ENCODE assay signal across 1 cellular context in the genomic region with DNA sequence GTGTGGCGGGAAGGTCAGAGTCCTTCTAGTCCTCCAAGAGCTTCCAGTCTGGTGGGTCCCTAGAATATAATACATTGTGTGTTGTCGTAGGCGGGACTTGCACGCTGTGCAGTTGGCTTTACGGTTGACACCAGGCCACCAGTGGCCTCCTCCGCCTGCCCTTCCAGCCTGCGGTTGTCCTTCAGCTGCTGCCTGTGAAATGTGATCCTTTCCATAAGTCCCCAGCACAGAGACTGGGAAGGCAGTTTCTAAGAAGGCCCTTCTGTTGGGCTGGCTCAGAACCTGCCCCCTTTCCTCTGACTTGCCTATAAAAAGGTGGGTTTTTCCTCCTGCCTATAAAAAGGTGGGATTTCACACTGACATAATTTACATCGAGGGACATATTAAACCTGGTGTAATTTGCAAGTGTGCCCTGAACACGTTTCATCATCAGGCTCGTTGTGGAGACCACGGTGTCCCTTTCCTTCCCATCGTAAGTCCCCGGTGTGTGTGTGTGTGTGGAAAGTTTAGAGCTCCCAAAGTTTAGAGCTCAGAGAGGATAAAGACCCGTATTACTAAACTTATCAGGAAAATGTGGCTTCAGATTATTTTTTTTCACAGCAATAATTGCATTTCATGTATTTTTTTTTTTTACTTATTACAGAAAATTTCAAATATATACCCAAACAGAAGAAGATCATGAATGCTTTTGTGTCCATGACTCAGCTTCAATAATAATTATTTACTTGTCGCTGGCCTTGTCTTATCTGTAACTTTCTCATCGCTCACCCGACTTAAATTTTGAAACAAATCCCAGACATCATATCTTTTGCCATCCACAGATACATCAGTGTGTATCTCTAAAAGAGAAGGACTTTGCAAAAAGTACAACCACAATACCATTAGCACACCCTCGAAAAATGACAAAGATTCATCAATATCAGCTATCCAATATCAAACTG.
TF ChIP-seq lines count a peak whose summit lies in the region.

No MANE protein-coding gene starts in this region.

TF ChIP-seq in K562, 482 proteins besides CTCF, POLR2A, EP300 and RAD21 (continued from another document):
- TF ChIP-seq, protein P1, sequence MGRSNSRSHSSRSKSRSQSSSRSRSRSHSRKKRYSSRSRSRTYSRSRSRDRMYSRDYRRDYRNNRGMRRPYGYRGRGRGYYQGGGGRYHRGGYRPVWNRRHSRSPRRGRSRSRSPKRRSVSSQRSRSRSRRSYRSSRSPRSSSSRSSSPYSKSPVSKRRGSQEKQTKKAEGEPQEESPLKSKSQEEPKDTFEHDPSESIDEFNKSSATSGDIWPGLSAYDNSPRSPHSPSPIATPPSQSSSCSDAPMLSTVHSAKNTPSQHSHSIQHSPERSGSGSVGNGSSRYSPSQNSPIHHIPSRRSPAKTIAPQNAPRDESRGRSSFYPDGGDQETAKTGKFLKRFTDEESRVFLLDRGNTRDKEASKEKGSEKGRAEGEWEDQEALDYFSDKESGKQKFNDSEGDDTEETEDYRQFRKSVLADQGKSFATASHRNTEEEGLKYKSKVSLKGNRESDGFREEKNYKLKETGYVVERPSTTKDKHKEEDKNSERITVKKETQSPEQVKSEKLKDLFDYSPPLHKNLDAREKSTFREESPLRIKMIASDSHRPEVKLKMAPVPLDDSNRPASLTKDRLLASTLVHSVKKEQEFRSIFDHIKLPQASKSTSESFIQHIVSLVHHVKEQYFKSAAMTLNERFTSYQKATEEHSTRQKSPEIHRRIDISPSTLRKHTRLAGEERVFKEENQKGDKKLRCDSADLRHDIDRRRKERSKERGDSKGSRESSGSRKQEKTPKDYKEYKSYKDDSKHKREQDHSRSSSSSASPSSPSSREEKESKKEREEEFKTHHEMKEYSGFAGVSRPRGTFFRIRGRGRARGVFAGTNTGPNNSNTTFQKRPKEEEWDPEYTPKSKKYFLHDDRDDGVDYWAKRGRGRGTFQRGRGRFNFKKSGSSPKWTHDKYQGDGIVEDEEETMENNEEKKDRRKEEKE (IDR thresholded peaks at IDR 0.05; ENCODE audit: borderline replicate concordance in 1 of 2, control insufficient read depth in 1 of 2, low read depth in 2 of 2, low read length in 1 of 2), result peak in 1 of 2 experiments; percentile 59; a peak in 1 of 4 replicates
- TF ChIP-seq ZNF589 (CRISPR knock-in tag; IDR thresholded peaks at IDR 0.05; ENCODE audit: low read depth), result peak; percentile 22; the same call in 1 of the 2 replicates
- TF ChIP-seq HMG20A (CRISPR knock-in tag; conservative IDR thresholded peaks at IDR 0.05), result no peak
- TF ChIP-seq KLF16 (IDR thresholded peaks at IDR 0.05), result 0 out of 2 replicates have a peak, but pooled peaks have one; percentile 13
- TF ChIP-seq CXXC5 (CRISPR knock-in tag; IDR thresholded peaks at IDR 0.05), result peak; percentile 18; the same call in 1 of the 2 replicates
- TF ChIP-seq ZFP36 (IDR thresholded peaks at IDR 0.05; ENCODE audit: low read depth, low read length, partially characterized antibody), result peak; percentile 50
- TF ChIP-seq, protein P2, sequence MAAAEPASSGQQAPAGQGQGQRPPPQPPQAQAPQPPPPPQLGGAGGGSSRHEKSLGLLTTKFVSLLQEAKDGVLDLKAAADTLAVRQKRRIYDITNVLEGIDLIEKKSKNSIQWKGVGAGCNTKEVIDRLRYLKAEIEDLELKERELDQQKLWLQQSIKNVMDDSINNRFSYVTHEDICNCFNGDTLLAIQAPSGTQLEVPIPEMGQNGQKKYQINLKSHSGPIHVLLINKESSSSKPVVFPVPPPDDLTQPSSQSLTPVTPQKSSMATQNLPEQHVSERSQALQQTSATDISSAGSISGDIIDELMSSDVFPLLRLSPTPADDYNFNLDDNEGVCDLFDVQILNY (CRISPR knock-in tag; IDR thresholded peaks at IDR 0.05), result no peak
- peak in 1 of 2 experiments; percentile 48; a peak in 1 of 4 replicates for TF ChIP-seq RCOR1 (IDR thresholded peaks at IDR 0.05; ENCODE audit: borderline replicate concordance in 1 of 2, low read depth in 2 of 2, low read length in 2 of 2)
- TF ChIP-seq XRCC5 (IDR thresholded peaks at IDR 0.05; ENCODE audit: low read depth, low read length), result 0 out of 2 replicates have a peak, but pooled peaks have one; percentile 26
- TF ChIP-seq SOX6 (IDR thresholded peaks at IDR 0.05), result peak; percentile 54; the same call in 1 of the 2 replicates
- TF ChIP-seq RHOXF2B (CRISPR knock-in tag; conservative IDR thresholded peaks at IDR 0.05), result no peak
- peak; percentile 49; the same call in 1 of the 2 replicates for TF ChIP-seq SMAD4 (CRISPR knock-in tag; conservative IDR thresholded peaks at IDR 0.05)
- TF ChIP-seq FOSL1 (tag; conservative IDR thresholded peaks at IDR 0.05), result 0 out of 2 replicates have a peak, but pooled peaks have one; percentile 33
- TF ChIP-seq SIN3A (IDR thresholded peaks at IDR 0.05; ENCODE audit: borderline replicate concordance in 2 of 2, control insufficient read depth in 1 of 2, low read depth in 2 of 2, low read length in 2 of 2), result peak in 1 of 2 experiments; percentile 36; a peak in 1 of 4 replicates
- peak; percentile 79 for TF ChIP-seq LEF1 (IDR thresholded peaks at IDR 0.05)
- TF ChIP-seq, protein P3, sequence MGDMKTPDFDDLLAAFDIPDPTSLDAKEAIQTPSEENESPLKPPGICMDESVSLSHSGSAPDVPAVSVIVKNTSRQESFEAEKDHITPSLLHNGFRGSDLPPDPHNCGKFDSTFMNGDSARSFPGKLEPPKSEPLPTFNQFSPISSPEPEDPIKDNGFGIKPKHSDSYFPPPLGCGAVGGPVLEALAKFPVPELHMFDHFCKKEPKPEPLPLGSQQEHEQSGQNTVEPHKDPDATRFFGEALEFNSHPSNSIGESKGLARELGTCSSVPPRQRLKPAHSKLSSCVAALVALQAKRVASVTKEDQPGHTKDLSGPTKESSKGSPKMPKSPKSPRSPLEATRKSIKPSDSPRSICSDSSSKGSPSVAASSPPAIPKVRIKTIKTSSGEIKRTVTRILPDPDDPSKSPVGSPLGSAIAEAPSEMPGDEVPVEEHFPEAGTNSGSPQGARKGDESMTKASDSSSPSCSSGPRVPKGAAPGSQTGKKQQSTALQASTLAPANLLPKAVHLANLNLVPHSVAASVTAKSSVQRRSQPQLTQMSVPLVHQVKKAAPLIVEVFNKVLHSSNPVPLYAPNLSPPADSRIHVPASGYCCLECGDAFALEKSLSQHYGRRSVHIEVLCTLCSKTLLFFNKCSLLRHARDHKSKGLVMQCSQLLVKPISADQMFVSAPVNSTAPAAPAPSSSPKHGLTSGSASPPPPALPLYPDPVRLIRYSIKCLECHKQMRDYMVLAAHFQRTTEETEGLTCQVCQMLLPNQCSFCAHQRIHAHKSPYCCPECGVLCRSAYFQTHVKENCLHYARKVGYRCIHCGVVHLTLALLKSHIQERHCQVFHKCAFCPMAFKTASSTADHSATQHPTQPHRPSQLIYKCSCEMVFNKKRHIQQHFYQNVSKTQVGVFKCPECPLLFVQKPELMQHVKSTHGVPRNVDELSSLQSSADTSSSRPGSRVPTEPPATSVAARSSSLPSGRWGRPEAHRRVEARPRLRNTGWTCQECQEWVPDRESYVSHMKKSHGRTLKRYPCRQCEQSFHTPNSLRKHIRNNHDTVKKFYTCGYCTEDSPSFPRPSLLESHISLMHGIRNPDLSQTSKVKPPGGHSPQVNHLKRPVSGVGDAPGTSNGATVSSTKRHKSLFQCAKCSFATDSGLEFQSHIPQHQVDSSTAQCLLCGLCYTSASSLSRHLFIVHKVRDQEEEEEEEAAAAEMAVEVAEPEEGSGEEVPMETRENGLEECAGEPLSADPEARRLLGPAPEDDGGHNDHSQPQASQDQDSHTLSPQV (IDR thresholded peaks at IDR 0.05), result peak; percentile 76
- no peak for TF ChIP-seq PURB (CRISPR knock-in tag; IDR thresholded peaks at IDR 0.05; ENCODE audit: low read depth)
- TF ChIP-seq SREBF1 (IDR thresholded peaks at IDR 0.05; ENCODE audit: borderline replicate concordance, low read depth, low read length), result no peak
- TF ChIP-seq TCF3 (CRISPR knock-in tag; IDR thresholded peaks at IDR 0.05), result peak; percentile 29; the same call in 1 of the 2 replicates
- TF ChIP-seq ZNF408 (CRISPR knock-in tag; IDR thresholded peaks at IDR 0.05; ENCODE audit: low read depth), result no peak
- no peak for TF ChIP-seq ZNF77 (CRISPR knock-in tag; IDR thresholded peaks at IDR 0.05)
- no peak for TF ChIP-seq ELF2 (CRISPR knock-in tag; IDR thresholded peaks at IDR 0.05)
- no peak for TF ChIP-seq DMBX1 (CRISPR knock-in tag; IDR thresholded peaks at IDR 0.05; ENCODE audit: borderline replicate concordance)
- TF ChIP-seq HDGF (IDR thresholded peaks at IDR 0.05), result no peak
- no peak for TF ChIP-seq ZNF143 (CRISPR knock-in tag; IDR thresholded peaks at IDR 0.05)
